Comparison of ENCODE assay signal across 9 cellular contexts in the genomic region with DNA sequence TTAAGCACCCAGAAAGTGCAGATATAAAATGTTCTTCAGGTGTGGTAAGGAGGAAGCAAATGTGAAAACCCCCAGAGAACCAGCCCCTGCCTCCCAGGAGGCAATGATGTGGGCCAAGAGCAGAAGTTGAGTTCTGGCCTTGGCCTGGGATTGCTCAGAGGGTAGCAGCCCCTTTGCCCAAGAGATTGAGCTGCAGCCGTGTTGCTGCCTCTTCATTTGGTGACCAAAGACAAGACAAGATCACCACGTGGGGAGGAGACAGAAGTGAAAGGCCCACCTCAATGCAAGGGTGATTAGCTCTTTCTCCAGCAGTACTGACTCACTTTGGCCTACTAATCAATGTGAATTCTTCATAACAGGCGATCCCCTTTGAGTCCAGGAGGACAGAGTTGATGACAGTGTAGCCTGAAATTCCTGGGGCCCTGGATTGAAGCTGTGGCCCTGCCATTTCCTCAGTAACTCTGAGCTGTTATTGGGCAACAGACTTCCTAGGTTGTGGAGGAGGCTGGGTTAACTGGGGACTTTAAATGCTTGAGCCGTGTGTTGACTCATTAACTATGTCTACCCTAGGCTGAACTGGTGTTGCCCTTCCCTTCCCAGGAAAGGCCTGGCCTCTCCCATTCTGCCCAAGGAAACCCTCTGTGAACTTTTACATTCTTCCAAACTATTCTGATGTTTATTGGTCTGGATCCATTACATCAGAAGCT.
DNase-seq lines count a peak whose midpoint lies in the region; ATAC-seq, FAIRE-seq and TF ChIP-seq lines count a peak whose summit lies in the region.
"Had no signal": no experiment of that assay in that cellular context is flagged by ENCODE, and none has a peak within 500 bp of the region (broad histone marks: within the 10 kb centered on the region; RNA-seq: fewer than 3 reads in every experiment).

No MANE protein-coding gene starts in this region.

- H3K9me3 ChIP-seq in colonic mucosa (no peaks in the 10 kb centered on the region), A673 (ENCODE audit: low read depth, low read length, poor library complexity, severe bottlenecking) (no peaks in the 10 kb centered on the region), small intestine (ENCODE audit: control insufficient read depth, low read depth) (no peaks in the 10 kb centered on the region)
- H3K9me3 ChIP-seq: SJSA1 had no signal

- 67 to 77% (median 74%) methylated on average over 4 of the region's 4 CpGs for WGBS in small intestine, 3 donors

- intact Hi-C loops in colonic mucosa (cut with DNase I), result no loop called here
- intact Hi-C loops in A673 (cut with micrococcal nuclease; ENCODE audit: unreplicated experiment), result no loop called here
- intact Hi-C loops in posterior vena cava (cut with DNase I), result no loop called here

- CTCF ChIA-PET in A673 (lab: Charles Lee), result interaction anchor here (1.0 kb wide), 1 partner anchor 178 kb away, joined by 3 read pairs; no protein-coding TSS in a partner anchor

- TF ChIP-seq CTCF in HL-60 (IDR thresholded peaks at IDR 0.05; ENCODE audit: insufficient read depth, low read length), result no peak
- no peak for TF ChIP-seq CTCF in colonic mucosa (IDR thresholded peaks at IDR 0.05)
- TF ChIP-seq CTCF in A673 (conservative IDR thresholded peaks at IDR 0.05; ENCODE audit: low read depth, low read length), result no peak

- peak; percentile 18 for ATAC-seq in GM19324 (IDR thresholded peaks at IDR 0.05; ENCODE audit: low FRiP score, unreplicated experiment)

- no peaks in the 10 kb centered on the region for H3K4me1 ChIP-seq in colonic mucosa
- H3K4me1 ChIP-seq in A673 (ENCODE audit: insufficient read depth, low read length, poor library complexity, severe bottlenecking), result peaks cover 21% of the 10 kb centered on the region
- H3K4me1 ChIP-seq in small intestine (ENCODE audit: control insufficient read depth in 2 of 2, insufficient read depth in 1 of 2, low read depth in 1 of 2, low read length in 1 of 2), result no peaks in the 10 kb centered on the region
- H3K4me1 ChIP-seq: parathyroid adenoma had no signal

- H3K27me3 ChIP-seq in HL-60 (ENCODE audit: insufficient read depth, poor library complexity, severe bottlenecking), result no peaks in the 10 kb centered on the region
- H3K27me3 ChIP-seq in colonic mucosa, result no peaks in the 10 kb centered on the region
- no peaks in the 10 kb centered on the region for H3K27me3 ChIP-seq in A673 (replicated peaks; ENCODE audit: insufficient read depth, low read depth, low read length, poor library complexity)
- H3K27me3 ChIP-seq in small intestine (ENCODE audit: control insufficient read depth in 2 of 2, insufficient read depth in 2 of 2, low read length in 2 of 2), result no peaks in the 10 kb centered on the region
- H3K27me3 ChIP-seq: SJSA1 had no signal

- no peak overlapping the region for H3K9ac ChIP-seq in colonic mucosa (ENCODE audit: low read depth in 2 of 2, low read length in 2 of 2)
- H3K9ac ChIP-seq: parathyroid adenoma had no signal

- H3K36me3 ChIP-seq in colonic mucosa (no peaks in the 10 kb centered on the region), A673 (ENCODE audit: insufficient read depth, low read length, poor library complexity, severe bottlenecking) (no peaks in the 10 kb centered on the region), small intestine (ENCODE audit: control insufficient read depth in 2 of 2, insufficient read depth in 2 of 2, low read length in 2 of 2) (no peaks in the 10 kb centered on the region)
- H3K36me3 ChIP-seq: SJSA1 had no signal

- DNase-seq in HL-60 (ENCODE audit: low read depth in 1 of 2, low spot score in 1 of 2), result peak; percentile 41 to 58
- peak; percentile 9 for DNase-seq in colonic mucosa
- DNase-seq in pulmonary artery endothelial cell (ENCODE audit: low read depth, low spot score), result peak; percentile 71
- no peak for DNase-seq in A673 (ENCODE audit: low spot score)
- no peak for DNase-seq in posterior vena cava (ENCODE audit: low spot score)
- no peak for DNase-seq in small intestine

- FAIRE-seq in small intestine (lab: Jason Lieb, UNC), result no peak

- POLR2A ChIA-PET in A673 (lab: Charles Lee; ENCODE audit: low non-redundant PET), result no interaction called here

- H3K27ac ChIP-seq in HL-60 (replicated peaks) (peak overlapping the region; percentile 17; the same call in 1 of the 2 replicates), colonic mucosa (no peak overlapping the region), A673 (ENCODE audit: low read depth, low read length, poor library complexity, severe bottlenecking) (no peak overlapping the region), small intestine (ENCODE audit: low read depth in 1 of 2, low read length in 1 of 2) (no peak overlapping the region)
- H3K27ac ChIP-seq: parathyroid adenoma, SJSA1 had no signal

- no peak overlapping the region for H3K4me3 ChIP-seq in HL-60 (replicated peaks; ENCODE audit: insufficient read depth, low read length)
- no peak overlapping the region for H3K4me3 ChIP-seq in colonic mucosa
- no peak overlapping the region for H3K4me3 ChIP-seq in A673 (ENCODE audit: low read depth, low read length, poor library complexity, severe bottlenecking)
- H3K4me3 ChIP-seq in small intestine (ENCODE audit: low read depth in 1 of 2, low read length in 2 of 2), result no peak overlapping the region
- H3K4me3 ChIP-seq: SJSA1 had no signal

- no TSS peak for BruUV-seq in A673 (replicated peaks; lab: Mats Ljungman, UMichigan)

Comparison
In these comparisons a context has a peak if more than half of its experiments do, and no peak if none do; other contexts are left out.
1. DNase-seq: peak in HL-60 (2 of 2), colonic mucosa (single experiment) and pulmonary artery endothelial cell (single experiment); none in A673 (single experiment), posterior vena cava (single experiment) and small intestine (single experiment).